ENCODE assay signal across 7 cellular contexts in the genomic region with DNA sequence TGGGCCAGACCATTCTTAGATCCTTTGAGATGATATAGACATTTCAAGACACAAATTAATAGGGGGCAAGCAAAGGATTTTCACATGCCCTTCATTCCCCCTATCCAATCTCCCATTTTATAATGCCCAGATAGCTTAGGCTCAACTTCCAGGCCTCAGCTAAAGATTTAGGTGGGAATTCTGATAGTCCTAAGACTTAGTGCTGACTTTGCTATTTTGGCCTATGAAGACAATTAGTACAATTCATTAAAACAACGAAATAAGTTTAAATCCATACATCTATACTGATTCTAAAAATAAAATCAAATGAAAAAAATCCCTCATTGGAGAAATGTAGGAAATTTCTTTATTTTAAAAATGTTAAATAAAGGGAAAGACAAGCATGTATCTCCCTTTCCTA.
"Had no signal": no experiment of that assay in that cellular context is flagged by ENCODE, and none has a peak within 500 bp of the region (broad histone marks: within the 10 kb centered on the region; RNA-seq: fewer than 3 reads in every experiment).

No MANE protein-coding gene starts in this region.

- H3K4me3 ChIP-seq: GM23248 had no signal

- FAIRE-seq: H54, HTR-8/SVneo had no signal

- H2AFZ ChIP-seq: GM23248 had no signal

- H3K27ac ChIP-seq: GM23248 had no signal

- H3K9ac ChIP-seq: GM23248 had no signal

- DNase-seq: GM23248, GOT3, H9, HCEC 1CT, KG1 had no signal
